ENCODE assay signal across 18 cellular contexts in genomic region chr16:69240336-69240735, GRCh38. TPM values are rescaled to one million over a fixed set of nuclear protein-coding genes. Genes with fewer than 3 reads are reported as not detected.
DNase-seq lines count a peak whose midpoint lies in the region; ATAC-seq, FAIRE-seq and TF ChIP-seq lines count a peak whose summit lies in the region.
"Had no signal": no experiment of that assay in that cellular context is flagged by ENCODE, and none has a peak within 500 bp of the region (broad histone marks: within the 10 kb centered on the region; RNA-seq: fewer than 3 reads in every experiment).

No MANE protein-coding gene starts in this region.

- H3K9me3 ChIP-seq in GM23248 (ENCODE audit: low read depth) = no peaks in the 10 kb centered on the region
- no peaks in the 10 kb centered on the region for H3K9me3 ChIP-seq in astrocyte (ENCODE audit: insufficient read depth, low read depth, low read length)
- H3K9me3 ChIP-seq in psoas muscle = no peaks in the 10 kb centered on the region

- H3K27ac ChIP-seq in GM23248 (peak overlapping the region; percentile 22; the same call in 1 of the 2 replicates), astrocyte (ENCODE audit: low read depth, low read length) (no peak overlapping the region), psoas muscle (no peak overlapping the region)

- POLR2A ChIA-PET in AG04449 (lab: Yijun Ruan, JAX) = interaction anchor here (1.8 kb wide), 1 partner anchor 52 kb away, joined by 5 read pairs; no protein-coding TSS in a partner anchor

- no peaks in the 10 kb centered on the region for H3K9me3 Mint-ChIP-seq in astrocyte (ENCODE audit: unreplicated experiment)
- H3K9me3 Mint-ChIP-seq: H9 had no signal

- H3K4me3 Mint-ChIP-seq in astrocyte (ENCODE audit: unreplicated experiment) = no peak overlapping the region
- H3K4me3 Mint-ChIP-seq: H9 had no signal

- 60 to 61% methylated on average over 2 of the region's 2 CpGs for WGBS in GM23248 (ENCODE audit: low coverage in 1 of 2, low lambda C conversion rate in 2 of 2, missing lambda C conversion rate in 2 of 2), 2 experiments
- WGBS in psoas muscle, 3 donors = 62 to 73% (median 72%) methylated on average over 2 of the region's 2 CpGs

- DNase-seq in AG04449 (ENCODE audit: low read depth, low spot score) (peak; percentile 17), GM23248 (peak; percentile 62), astrocyte (ENCODE audit: low read depth) (peak; percentile 58), foreskin fibroblast (peak; percentile 30 to 67), HPDE6-E6E7 (ENCODE audit: extremely low spot score) (no peak), NCI-H2107 (lab: John Stamatoyannopoulos, UW) (no peak), psoas muscle (no peak)
- no peak for DNase-seq in NK-92 treated with Interleukin-12 subunit alpha and Interleukin-12 subunit beta, amount 100 ng/mL, for 24 hours (lab: John Stamatoyannopoulos, UW)
- DNase-seq: 8988T, AML-193, Calu3, DMS79, H9, NCI-H187 treated with DMSO at 0.1 percent for 48 hours, NCI-H2171 treated with DMSO at 0.1 percent for 48 hours, NCI-H510A, SHP77 treated with DMSO at 0.1 percent for 48 hours had no signal

- H3K27me3 ChIP-seq in GM23248 (replicated peaks; ENCODE audit: insufficient read depth) (no peaks in the 10 kb centered on the region), astrocyte (ENCODE audit: insufficient read depth, low read length) (no peaks in the 10 kb centered on the region), psoas muscle (ENCODE audit: insufficient read depth in 3 of 3, low read length in 2 of 3) (no peaks in the 10 kb centered on the region)

- in situ Hi-C loops in GM23248 (cut with MboI) = no loop called here

- H3K79me2 ChIP-seq in GM23248 (ENCODE audit: insufficient read depth) (peaks cover 85% of the 10 kb centered on the region), astrocyte (ENCODE audit: insufficient read depth, low read length) (peaks cover 69% of the 10 kb centered on the region)

- no peak overlapping the region for H3K9ac ChIP-seq in GM23248
- no peak overlapping the region for H3K9ac ChIP-seq in astrocyte (ENCODE audit: low read length)

- H3K4me3 ChIP-seq in AG04449 (ENCODE audit: low read depth, low read length) (no peak overlapping the region), GM23248 (no peak overlapping the region), astrocyte (ENCODE audit: insufficient read depth, low read depth, low read length) (no peak overlapping the region), foreskin fibroblast (ENCODE audit: low read depth in 1 of 2, low read length in 2 of 2) (no peak overlapping the region), psoas muscle (no peak overlapping the region)

- TF ChIP-seq CTCF in AG04449 (IDR thresholded peaks at IDR 0.05; ENCODE audit: insufficient read depth, low read length, missing control alignments) (no peak), astrocyte (IDR thresholded peaks at IDR 0.05; ENCODE audit: insufficient read depth, low read depth, low read length) (no peak), foreskin fibroblast (IDR thresholded peaks at IDR 0.05; ENCODE audit: low read depth, low read length) (no peak), psoas muscle (IDR thresholded peaks at IDR 0.05) (no peak)

- H3K36me3 Mint-ChIP-seq in astrocyte (ENCODE audit: low read depth, unreplicated experiment) = peaks cover 4% of the 10 kb centered on the region

- no peak for ATAC-seq in psoas muscle

- H3K36me3 ChIP-seq in GM23248 (ENCODE audit: low read depth) (no peaks in the 10 kb centered on the region), astrocyte (ENCODE audit: insufficient read depth, low read length) (no peaks in the 10 kb centered on the region), psoas muscle (ENCODE audit: insufficient read depth in 1 of 2, low read depth in 1 of 2) (no peaks in the 10 kb centered on the region)

- H4K20me1 ChIP-seq in GM23248 (ENCODE audit: insufficient read depth) (no peaks in the 10 kb centered on the region; the same call in 1 of the 2 replicates), astrocyte (ENCODE audit: insufficient read depth, low read length) (peaks cover 69% of the 10 kb centered on the region)

- no peak for FAIRE-seq in astrocyte (lab: Jason Lieb, UNC)
- FAIRE-seq: RCC 7860 had no signal

- CTCF ChIA-PET in AG04449 (lab: Yijun Ruan, JAX) = interaction anchor here (1.4 to 2.2 kb wide), 2 partner anchors 18 to 45 kb away, joined by 3 to 7 read pairs; no protein-coding TSS in a partner anchor

- H2AFZ ChIP-seq in GM23248 (no peak overlapping the region), astrocyte (ENCODE audit: low read depth, low read length) (no peak overlapping the region)

- H3K4me1 Mint-ChIP-seq in astrocyte (ENCODE audit: low read depth, unreplicated experiment) = peaks cover 22% of the 10 kb centered on the region
- H3K4me1 Mint-ChIP-seq: H9 had no signal

- H3F3A ChIP-seq in GM23248 (ENCODE audit: insufficient read depth) = peaks cover 14% of the 10 kb centered on the region

- no peak overlapping the region for H3K27ac Mint-ChIP-seq in astrocyte (ENCODE audit: unreplicated experiment)
- H3K27ac Mint-ChIP-seq: H9 had no signal

- intact Hi-C loops in psoas muscle (cut with DNase I) = no loop called here

- H3K4me1 ChIP-seq in GM23248 (ENCODE audit: insufficient read depth) (peaks cover 26% of the 10 kb centered on the region), astrocyte (ENCODE audit: insufficient read depth, low read length) (peaks cover 7% of the 10 kb centered on the region), psoas muscle (peaks cover 14% of the 10 kb centered on the region)

- no peaks in the 10 kb centered on the region for H3K27me3 Mint-ChIP-seq in astrocyte (ENCODE audit: low read depth, unreplicated experiment)

- no peak overlapping the region for H3K4me2 ChIP-seq in GM23248 (ENCODE audit: unreplicated experiment)
- peak overlapping the region; percentile 7 for H3K4me2 ChIP-seq in astrocyte (ENCODE audit: low read length)

- no peaks in the 10 kb centered on the region for H3K9me2 ChIP-seq in GM23248 (ENCODE audit: insufficient read depth)

RNA-seq across cellular contexts. Expression of gene SNTB2, which starts 53.4 kb away (rescaled TPM):
- 24.5 and 30.4 TPM in 2 replicates for total RNA-seq in GM23248 (2014; rRNA removed; shearing (Covaris generic))
- polyA plus RNA-seq in GM23248 (2016; fragmentation: Nextera tagmentation; extraction: Ambion mirVana) (6.0 and 13.2 TPM in 2 replicates), psoas muscle (1 to 10 TPM; 2.7 to 8.4 (median 6.5) TPM)
- total RNA-seq in astrocyte (30.4 and 31.7 TPM in 2 replicates), psoas muscle (10 to 100 TPM; 12.6 to 19.4 (median 14.7) TPM)

Comparison
In these comparisons a context has a peak if more than half of its experiments do, and no peak if none do; other contexts are left out.
1. DNase-seq: peak in AG04449 (single experiment), GM23248 (single experiment), astrocyte (single experiment) and foreskin fibroblast (2 of 2); none in HPDE6-E6E7 (single experiment), NCI-H2107 (single experiment), NK-92 treated with Interleukin-12 subunit alpha and Interleukin-12 subunit beta, amount 100 ng/mL, for 24 hours (single experiment) and psoas muscle (0 of 2).